Comparison of ENCODE assay signal across 1 cellular context in the genomic region with DNA sequence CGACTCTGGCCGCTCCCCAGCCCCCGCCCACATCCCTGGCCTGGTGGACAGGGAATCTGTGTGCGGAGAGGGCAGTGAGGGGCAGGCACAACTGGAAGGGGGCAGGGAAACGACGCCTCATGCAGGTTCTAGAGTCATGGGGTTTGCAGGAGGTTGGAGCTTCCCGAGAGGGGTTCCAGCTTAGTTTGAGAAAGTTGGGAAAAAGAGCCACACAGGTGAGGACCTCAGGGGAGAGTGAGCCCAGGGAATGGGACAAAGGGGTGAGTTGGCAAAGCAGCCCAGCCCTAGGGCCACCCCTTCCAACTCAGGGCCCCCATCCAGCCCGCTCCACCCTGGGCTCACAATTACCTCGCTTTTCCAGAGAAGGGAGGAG.
TF ChIP-seq lines count a peak whose summit lies in the region.

No MANE protein-coding gene starts in this region.

TF ChIP-seq in HCT116, 20 proteins besides CTCF, POLR2A, EP300 and RAD21 (continued from another document):
- TF ChIP-seq, protein P1, sequence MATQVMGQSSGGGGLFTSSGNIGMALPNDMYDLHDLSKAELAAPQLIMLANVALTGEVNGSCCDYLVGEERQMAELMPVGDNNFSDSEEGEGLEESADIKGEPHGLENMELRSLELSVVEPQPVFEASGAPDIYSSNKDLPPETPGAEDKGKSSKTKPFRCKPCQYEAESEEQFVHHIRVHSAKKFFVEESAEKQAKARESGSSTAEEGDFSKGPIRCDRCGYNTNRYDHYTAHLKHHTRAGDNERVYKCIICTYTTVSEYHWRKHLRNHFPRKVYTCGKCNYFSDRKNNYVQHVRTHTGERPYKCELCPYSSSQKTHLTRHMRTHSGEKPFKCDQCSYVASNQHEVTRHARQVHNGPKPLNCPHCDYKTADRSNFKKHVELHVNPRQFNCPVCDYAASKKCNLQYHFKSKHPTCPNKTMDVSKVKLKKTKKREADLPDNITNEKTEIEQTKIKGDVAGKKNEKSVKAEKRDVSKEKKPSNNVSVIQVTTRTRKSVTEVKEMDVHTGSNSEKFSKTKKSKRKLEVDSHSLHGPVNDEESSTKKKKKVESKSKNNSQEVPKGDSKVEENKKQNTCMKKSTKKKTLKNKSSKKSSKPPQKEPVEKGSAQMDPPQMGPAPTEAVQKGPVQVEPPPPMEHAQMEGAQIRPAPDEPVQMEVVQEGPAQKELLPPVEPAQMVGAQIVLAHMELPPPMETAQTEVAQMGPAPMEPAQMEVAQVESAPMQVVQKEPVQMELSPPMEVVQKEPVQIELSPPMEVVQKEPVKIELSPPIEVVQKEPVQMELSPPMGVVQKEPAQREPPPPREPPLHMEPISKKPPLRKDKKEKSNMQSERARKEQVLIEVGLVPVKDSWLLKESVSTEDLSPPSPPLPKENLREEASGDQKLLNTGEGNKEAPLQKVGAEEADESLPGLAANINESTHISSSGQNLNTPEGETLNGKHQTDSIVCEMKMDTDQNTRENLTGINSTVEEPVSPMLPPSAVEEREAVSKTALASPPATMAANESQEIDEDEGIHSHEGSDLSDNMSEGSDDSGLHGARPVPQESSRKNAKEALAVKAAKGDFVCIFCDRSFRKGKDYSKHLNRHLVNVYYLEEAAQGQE (IDR thresholded peaks at IDR 0.05; ENCODE audit: low read depth): no peak
- TF ChIP-seq EZH2 (IDR thresholded peaks at IDR 0.05): no peak
- no peak for TF ChIP-seq ZFX (IDR thresholded peaks at IDR 0.05)
- TF ChIP-seq SIN3A (IDR thresholded peaks at IDR 0.05; ENCODE audit: low read depth): no peak
- no peak for TF ChIP-seq CBX3 (IDR thresholded peaks at IDR 0.05; ENCODE audit: low read depth)
- TF ChIP-seq, protein P2, sequence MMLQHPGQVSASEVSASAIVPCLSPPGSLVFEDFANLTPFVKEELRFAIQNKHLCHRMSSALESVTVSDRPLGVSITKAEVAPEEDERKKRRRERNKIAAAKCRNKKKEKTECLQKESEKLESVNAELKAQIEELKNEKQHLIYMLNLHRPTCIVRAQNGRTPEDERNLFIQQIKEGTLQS (IDR thresholded peaks at IDR 0.05): no peak
- no peak for TF ChIP-seq TCF7L2 (IDR thresholded peaks at IDR 0.05; ENCODE audit: borderline replicate concordance, extremely low read depth, insufficient read depth, insufficient read length)
- TF ChIP-seq POLR2AphosphoS5 (IDR thresholded peaks at IDR 0.05; ENCODE audit: low read depth, low read length): no peak
- TF ChIP-seq EGR1 (IDR thresholded peaks at IDR 0.05; ENCODE audit: low read depth): no peak
- no peak for TF ChIP-seq ZNF274 (IDR thresholded peaks at IDR 0.05; ENCODE audit: low read depth, low read length)
- TF ChIP-seq, protein P3, sequence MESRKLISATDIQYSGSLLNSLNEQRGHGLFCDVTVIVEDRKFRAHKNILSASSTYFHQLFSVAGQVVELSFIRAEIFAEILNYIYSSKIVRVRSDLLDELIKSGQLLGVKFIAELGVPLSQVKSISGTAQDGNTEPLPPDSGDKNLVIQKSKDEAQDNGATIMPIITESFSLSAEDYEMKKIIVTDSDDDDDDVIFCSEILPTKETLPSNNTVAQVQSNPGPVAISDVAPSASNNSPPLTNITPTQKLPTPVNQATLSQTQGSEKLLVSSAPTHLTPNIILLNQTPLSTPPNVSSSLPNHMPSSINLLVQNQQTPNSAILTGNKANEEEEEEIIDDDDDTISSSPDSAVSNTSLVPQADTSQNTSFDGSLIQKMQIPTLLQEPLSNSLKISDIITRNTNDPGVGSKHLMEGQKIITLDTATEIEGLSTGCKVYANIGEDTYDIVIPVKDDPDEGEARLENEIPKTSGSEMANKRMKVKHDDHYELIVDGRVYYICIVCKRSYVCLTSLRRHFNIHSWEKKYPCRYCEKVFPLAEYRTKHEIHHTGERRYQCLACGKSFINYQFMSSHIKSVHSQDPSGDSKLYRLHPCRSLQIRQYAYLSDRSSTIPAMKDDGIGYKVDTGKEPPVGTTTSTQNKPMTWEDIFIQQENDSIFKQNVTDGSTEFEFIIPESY (IDR thresholded peaks at IDR 0.05; ENCODE audit: extremely low read depth, insufficient replicate concordance, low read length): no peak
- no peak for TF ChIP-seq SP1 (IDR thresholded peaks at IDR 0.05; ENCODE audit: low read depth)
